1 cellular context compared by ENCODE assay signal in genomic region chr7:38795596-38795995, GRCh38.
TF ChIP-seq lines count a peak whose summit lies in the region.

No MANE protein-coding gene starts in this region.

TF ChIP-seq in K562, 482 proteins besides CTCF, POLR2A, EP300 and RAD21 (continued from another document):
- TF ChIP-seq PBX2 (CRISPR knock-in tag; IDR thresholded peaks at IDR 0.05; ENCODE audit: low read depth), result no peak
- no peak for TF ChIP-seq PBX2 (tag; conservative IDR thresholded peaks at IDR 0.05; ENCODE audit: low read depth)
- no peak for TF ChIP-seq CEBPG (CRISPR knock-in tag; IDR thresholded peaks at IDR 0.05)
- no peak for TF ChIP-seq CEBPG (tag; conservative IDR thresholded peaks at IDR 0.05 in 1 of 2, IDR thresholded peaks at IDR 0.05 in 1 of 2)
- no peak for TF ChIP-seq PHB2 (IDR thresholded peaks at IDR 0.05; ENCODE audit: low read depth)
- no peak for TF ChIP-seq FOXM1 (IDR thresholded peaks at IDR 0.05; ENCODE audit: low read depth)
- no peak for TF ChIP-seq FOXM1 (CRISPR knock-in tag; IDR thresholded peaks at IDR 0.05; ENCODE audit: low read depth)
- TF ChIP-seq ELK3 (CRISPR knock-in tag; IDR thresholded peaks at IDR 0.05), result no peak
- no peak for TF ChIP-seq DIDO1 (tag; IDR thresholded peaks at IDR 0.05; ENCODE audit: low read depth)
- TF ChIP-seq CBX5 (IDR thresholded peaks at IDR 0.05; ENCODE audit: borderline replicate concordance, low read depth), result no peak
